In the genomic region with DNA sequence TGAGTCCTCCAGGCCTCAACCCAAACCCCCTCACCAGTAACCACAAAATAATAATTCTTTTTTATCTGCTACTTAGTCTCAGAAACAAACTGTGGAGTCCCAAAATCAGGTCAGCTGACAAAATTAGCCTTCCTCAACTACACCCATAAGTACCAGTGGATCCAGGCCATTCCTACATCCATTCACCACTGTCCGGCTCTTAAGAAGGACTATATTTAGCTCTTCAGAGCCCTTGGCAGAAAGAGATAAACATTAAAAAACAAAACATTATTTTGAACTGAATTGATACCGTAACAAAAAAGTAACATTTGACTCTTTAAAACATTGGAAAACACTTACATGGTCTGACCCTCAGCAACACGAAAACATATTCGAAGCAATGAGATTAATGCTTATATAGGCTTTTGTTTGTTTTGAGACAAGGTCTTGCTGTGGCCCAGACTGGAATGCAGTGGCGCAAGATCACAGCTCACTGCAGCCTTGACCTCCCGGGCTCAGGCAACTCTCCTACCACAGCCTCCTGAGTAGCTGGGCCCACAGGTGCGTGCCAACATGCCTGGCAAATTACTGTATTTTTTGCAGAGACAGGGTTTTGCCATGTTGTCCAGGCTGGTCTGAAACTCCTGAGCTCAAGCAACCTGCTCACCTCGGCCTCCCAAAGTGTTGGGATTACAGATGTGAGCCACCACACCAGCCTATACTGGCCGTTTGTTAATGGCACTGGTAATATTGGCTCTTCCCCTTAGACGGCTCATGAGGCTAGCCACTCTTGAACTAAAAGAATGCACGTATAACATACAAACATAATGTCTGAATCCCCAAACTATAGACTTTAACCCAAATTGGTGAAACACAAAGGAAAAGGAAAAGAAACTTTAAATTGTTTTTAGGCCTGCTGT, we compare ENCODE assay signal across 25 cellular contexts.
A peak's percentile ranks its signal among the peaks of the same experiment; 100 is the strongest.
DNase-seq lines count a peak whose midpoint lies in the region; ATAC-seq and TF ChIP-seq lines count a peak whose summit lies in the region.
"Had no signal": no experiment of that assay in that cellular context is flagged by ENCODE, and none has a peak within 500 bp of the region (broad histone marks: within the 10 kb centered on the region; RNA-seq: fewer than 3 reads in every experiment).

No MANE protein-coding gene starts in this region.

- H3K4me3 Mint-ChIP-seq in H9: no peak overlapping the region
- H3K4me3 Mint-ChIP-seq: activated naive CD4-positive, alpha-beta T cell treated with anti-CD3 and anti-CD28 coated beads for 36 hours; CD4-positive, alpha-beta T cell; stimulated activated naive CD8-positive, alpha-beta T cell treated with anti-CD3 and anti-CD28 coated beads, Interleukin-15, Interleukin-2, amounts not matched to agents 100 ng/mL and 50 ng/mL, for 24 hours; T-cell had no signal

- no peaks in the 10 kb centered on the region for H3K4me1 ChIP-seq in H9 (ENCODE audit: insufficient read depth, low read length)
- peaks cover 7 to 9% of the 10 kb centered on the region in 2 donors for H3K4me1 ChIP-seq in adrenal gland (replicated peaks in 1 of 2)
- H3K4me1 ChIP-seq: SJSA1, tibial artery had no signal

- H2BK12ac ChIP-seq in H9 (ENCODE audit: insufficient read length, low read depth, low read length): no peak overlapping the region

- no peaks in the 10 kb centered on the region for H3K27me3 Mint-ChIP-seq in H9 (ENCODE audit: low read depth)
- H3K27me3 Mint-ChIP-seq: CD4-positive, alpha-beta T cell; stimulated activated naive CD8-positive, alpha-beta T cell treated with anti-CD3 and anti-CD28 coated beads, Interleukin-15, Interleukin-2, amounts not matched to agents 100 ng/mL and 50 ng/mL, for 24 hours; T-cell had no signal

- H3K4me3 ChIP-seq in adrenal gland (peak overlapping the region in 1 of 4 donors; percentile 27), fibroblast of villous mesenchyme (ENCODE audit: low read depth, low read length) (no peak overlapping the region)
- H3K4me3 ChIP-seq: heart left ventricle, SJSA1, tibial artery had no signal

- H4K20me1 ChIP-seq in H9 (ENCODE audit: control insufficient read depth, insufficient read depth, insufficient read length): no peaks in the 10 kb centered on the region

- H2AFZ ChIP-seq in H9 (ENCODE audit: low read length): no peak overlapping the region

- no peak overlapping the region for H3K4me2 ChIP-seq in H9 (ENCODE audit: insufficient read depth, insufficient read length, low read length)

- no peak overlapping the region for H3K9ac ChIP-seq in H9 (ENCODE audit: extremely low read depth, insufficient read length, low read length)

- no peaks in the 10 kb centered on the region for H3K23me2 ChIP-seq in H9 (ENCODE audit: insufficient read length, low read depth, low read length, poor library complexity, severe bottlenecking)

- intact Hi-C loops in adrenal gland (cut with DNase I): no loop called here

- no peak overlapping the region for H3K14ac ChIP-seq in H9 (ENCODE audit: insufficient read depth, low read length)

- H3K9me3 ChIP-seq in H9 (ENCODE audit: control insufficient read depth, low read depth, low read length) (no peaks in the 10 kb centered on the region), adrenal gland (replicated peaks in 1 of 3) (no peaks in the 10 kb centered on the region)
- H3K9me3 ChIP-seq: heart left ventricle, SJSA1, tibial artery had no signal

- H4K5ac ChIP-seq in H9 (ENCODE audit: insufficient read length, low read depth, low read length): no peak overlapping the region

- H3K9me3 Mint-ChIP-seq in H9: no peaks in the 10 kb centered on the region
- H3K9me3 Mint-ChIP-seq: activated naive CD4-positive, alpha-beta T cell treated with anti-CD3 and anti-CD28 coated beads for 36 hours; CD4-positive, alpha-beta T cell; stimulated activated naive CD8-positive, alpha-beta T cell treated with anti-CD3 and anti-CD28 coated beads, Interleukin-15, Interleukin-2, amounts not matched to agents 100 ng/mL and 50 ng/mL, for 24 hours had no signal

- no peak overlapping the region for H3K56ac ChIP-seq in H9 (ENCODE audit: insufficient read length, low read depth, low read length)

- no peak for DNase-seq in H9
- DNase-seq in adrenal gland: peak; percentile 54 to 89 (median 87)
- peak; percentile 48 for DNase-seq in fibroblast of villous mesenchyme (ENCODE audit: low read depth)
- peak; percentile 65 for DNase-seq in renal cortical epithelial cell (ENCODE audit: low read depth)
- DNase-seq in activated CD4-positive, CD25-positive, alpha-beta regulatory T cell treated with anti-CD3 and anti-CD28 coated beads, Interleukin-2, amount 50 U/mL, for 72 hours: no peak
- no peak for DNase-seq in NCI-H1417 treated with DMSO at 0.1 percent for 48 hours (lab: John Stamatoyannopoulos, UW)
- DNase-seq: activated CD4-positive, alpha-beta T cell treated with anti-CD3 and anti-CD28 coated beads for 4 hours; activated naive CD4-positive, alpha-beta T cell treated with anti-CD3 and anti-CD28 coated beads for 36 hours; amygdala; CD4-positive, alpha-beta T cell; cerebellar nuclear complex; DMS153; heart left ventricle; KG1; NCI-H1436 treated with DMSO at 0.1 percent for 48 hours; NCI-H524 treated with DMSO at 0.1 percent for 48 hours; stimulated activated CD4-positive, alpha-beta T cell treated with anti-CD3 and anti-CD28 coated beads, Interleukin-15, amount 100 ng/mL, for 24 hours; T-cell; tibial artery had no signal

- no CpG with 5 or more reads among the region's 11 CpGs for WGBS in H9 (ENCODE audit: extremely low coverage, insufficient read length, low lambda C conversion rate)
- 53 to 57% (median 57%) methylated on average over 11 of the region's 11 CpGs for WGBS in adrenal gland, 4 donors

- no peak overlapping the region for H3K4ac ChIP-seq in H9 (ENCODE audit: low read depth, low read length)

- no peaks in the 10 kb centered on the region for H3K27me3 ChIP-seq in H9 (ENCODE audit: insufficient read depth, low read length)
- H3K27me3 ChIP-seq in adrenal gland: no peaks in the 10 kb centered on the region
- H3K27me3 ChIP-seq: heart left ventricle, SJSA1, tibial artery had no signal

- no peaks in the 10 kb centered on the region for H3K79me1 ChIP-seq in H9 (ENCODE audit: insufficient read depth, low read depth, low read length, poor library complexity, severe bottlenecking)

- H4K91ac ChIP-seq in H9 (ENCODE audit: insufficient read length, low read depth, low read length): no peak overlapping the region

- peak overlapping the region in 2 of 3 experiments; percentile 18 to 25; a peak in 1 of 7 replicates for H3K27ac Mint-ChIP-seq in H9
- H3K27ac Mint-ChIP-seq: activated naive CD4-positive, alpha-beta T cell treated with anti-CD3 and anti-CD28 coated beads for 36 hours; CD4-positive, alpha-beta T cell; stimulated activated naive CD8-positive, alpha-beta T cell treated with anti-CD3 and anti-CD28 coated beads, Interleukin-15, Interleukin-2, amounts not matched to agents 100 ng/mL and 50 ng/mL, for 24 hours; T-cell had no signal

- no peak overlapping the region for H2BK5ac ChIP-seq in H9 (ENCODE audit: insufficient read length, low read length)

- H3K36me3 Mint-ChIP-seq in H9 (ENCODE audit: insufficient read depth in 1 of 3, low read depth in 3 of 3): no peaks in the 10 kb centered on the region

- no peak overlapping the region for H2AK5ac ChIP-seq in H9 (ENCODE audit: insufficient read length, low read length)

- H2BK20ac ChIP-seq in H9 (ENCODE audit: low read depth, low read length, poor library complexity, severe bottlenecking): no peak overlapping the region

- no peak overlapping the region for H3K18ac ChIP-seq in H9 (ENCODE audit: insufficient read length, low read depth, low read length)

- H3T11ph ChIP-seq in H9 (ENCODE audit: low read length): no peak overlapping the region

- no peaks in the 10 kb centered on the region for H3K36me3 ChIP-seq in adrenal gland (replicated peaks in 1 of 2)
- H3K36me3 ChIP-seq: heart left ventricle, SJSA1, tibial artery had no signal

- TF ChIP-seq POLR2A in adrenal gland (IDR thresholded peaks at IDR 0.05): no peak

- no peak overlapping the region for H2BK120ac ChIP-seq in H9 (ENCODE audit: low read depth, low read length, poor library complexity, severe bottlenecking)

- no peak overlapping the region for H2BK15ac ChIP-seq in H9 (ENCODE audit: low read depth, low read length)

- no peak for TF ChIP-seq CTCF in H9 (conservative IDR thresholded peaks at IDR 0.05)
- no peak for TF ChIP-seq CTCF in adrenal gland (IDR thresholded peaks at IDR 0.05)
- TF ChIP-seq CTCF in fibroblast of villous mesenchyme (IDR thresholded peaks at IDR 0.05; ENCODE audit: insufficient read depth, low read depth, low read length): no peak

- no peak for ATAC-seq in HG03342 (IDR thresholded peaks at IDR 0.05; ENCODE audit: unreplicated experiment)
- ATAC-seq: left lobe of liver, Panc1, sciatic nerve, T-cell had no signal

- no peak overlapping the region for H3K27ac ChIP-seq in H9 (ENCODE audit: insufficient read length, low read depth, low read length)
- H3K27ac ChIP-seq in adrenal gland: peak overlapping the region in 3 of 5 donors; percentile 47 to 79 (median 50)
- H3K27ac ChIP-seq: heart left ventricle, SJSA1, tibial artery had no signal

- no peak overlapping the region for H4K8ac ChIP-seq in H9 (replicated peaks; ENCODE audit: insufficient read length, low read depth, low read length)

- no peak overlapping the region for H3K23ac ChIP-seq in H9 (ENCODE audit: insufficient read length, low read depth, low read length)

- H3K4me1 Mint-ChIP-seq in H9: 0 out of 4 replicates have a peak, but pooled peaks cover 0 to 2% of the 10 kb centered on the region in 2 experiments
- H3K4me1 Mint-ChIP-seq: T-cell had no signal

- H3K79me2 ChIP-seq in H9 (ENCODE audit: insufficient read depth, low read length): no peaks in the 10 kb centered on the region

Comparison
In these comparisons a context has a peak if more than half of its experiments do, and no peak if none do; other contexts are left out.
1. DNase-seq: peak in adrenal gland (7 of 7), fibroblast of villous mesenchyme (single experiment) and renal cortical epithelial cell (single experiment); none in H9 (single experiment), activated CD4-positive, CD25-positive, alpha-beta regulatory T cell treated with anti-CD3 and anti-CD28 coated beads, Interleukin-2, amount 50 U/mL, for 72 hours (single experiment) and NCI-H1417 treated with DMSO at 0.1 percent for 48 hours (single experiment).